ENCODE assay signal across 10 cellular contexts in genomic region chr19:409515-410242, GRCh38. TPM values are rescaled to one million over a fixed set of nuclear protein-coding genes. Genes with fewer than 3 reads are reported as not detected.
DNase-seq lines count a peak whose midpoint lies in the region; ATAC-seq lines count a peak whose summit lies in the region.
"Had no signal": no experiment of that assay in that cellular context is flagged by ENCODE, and none has a peak within 500 bp of the region (broad histone marks: within the 10 kb centered on the region; RNA-seq: fewer than 3 reads in every experiment).

No MANE protein-coding gene starts in this region.

- H3K27ac ChIP-seq in iPS-18a (ENCODE audit: low read length) (no peak overlapping the region), stomach smooth muscle (ENCODE audit: low read length) (no peak overlapping the region)
- H3K27ac ChIP-seq: C4-2B, HL-60 had no signal

- H3K9ac ChIP-seq in iPS-18a (ENCODE audit: low read length): no peak overlapping the region
- no peak overlapping the region for H3K9ac ChIP-seq in stomach smooth muscle (ENCODE audit: low read length in 2 of 2)

- H3K4me1 ChIP-seq in iPS-18a (ENCODE audit: control insufficient read depth, low read depth, low read length) (peaks cover 12% of the 10 kb centered on the region), stomach smooth muscle (ENCODE audit: control insufficient read depth, insufficient read depth, low read length) (peaks cover 12% of the 10 kb centered on the region)

- peak overlapping the region; percentile 32 for H3K4me3 Mint-ChIP-seq in activated CD4-positive, alpha-beta memory T cell treated with anti-CD3 and anti-CD28 coated beads, Interleukin-2, amount 10 ng/mL, durations not matched to agents 7 days and 5 days
- no peak overlapping the region for H3K4me3 Mint-ChIP-seq in activated CD8-positive, alpha-beta memory T cell treated with anti-CD3 and anti-CD28 coated beads, Interleukin-2, amount 10 ng/mL, durations not matched to agents 7 days and 5 days

- no peak overlapping the region for H3K27ac Mint-ChIP-seq in activated CD4-positive, alpha-beta memory T cell treated with anti-CD3 and anti-CD28 coated beads, Interleukin-2, amount 10 ng/mL, durations not matched to agents 7 days and 5 days
- H3K27ac Mint-ChIP-seq in activated CD8-positive, alpha-beta memory T cell treated with anti-CD3 and anti-CD28 coated beads, Interleukin-2, amount 10 ng/mL, durations not matched to agents 7 days and 5 days: no peak overlapping the region

- H3K36me3 Mint-ChIP-seq in activated CD4-positive, alpha-beta memory T cell treated with anti-CD3 and anti-CD28 coated beads, Interleukin-2, amount 10 ng/mL, durations not matched to agents 7 days and 5 days (ENCODE audit: low read depth): no peaks in the 10 kb centered on the region
- no peaks in the 10 kb centered on the region for H3K36me3 Mint-ChIP-seq in activated CD8-positive, alpha-beta memory T cell treated with anti-CD3 and anti-CD28 coated beads, Interleukin-2, amount 10 ng/mL, durations not matched to agents 7 days and 5 days

- CTCF ChIA-PET in activated CD4-positive, alpha-beta memory T cell treated with anti-CD3 and anti-CD28 coated beads, Interleukin-2, amount 10 ng/mL, durations not matched to agents 7 days and 5 days (lab: Charles Lee): no interaction called here
- CTCF ChIA-PET in activated CD8-positive, alpha-beta memory T cell treated with anti-CD3 and anti-CD28 coated beads, Interleukin-2, amount 10 ng/mL, durations not matched to agents 7 days and 5 days (lab: Charles Lee): no interaction called here

- no peak for ATAC-seq in activated CD8-positive, alpha-beta memory T cell treated with anti-CD3 and anti-CD28 coated beads, Interleukin-2, amount 10 ng/mL, durations not matched to agents 7 days and 5 days

- DNase-seq in NCI-H82 (lab: John Stamatoyannopoulos, UW): peak; percentile 24
- DNase-seq in NCI-H82 treated with DMSO at 0.1 percent for 48 hours (lab: John Stamatoyannopoulos, UW; ENCODE audit: unreplicated experiment): no peak
- DNase-seq in activated CD4-positive, alpha-beta memory T cell treated with anti-CD3 and anti-CD28 coated beads, Interleukin-2, amount 10 ng/mL, durations not matched to agents 7 days and 5 days: no peak
- DNase-seq in HuH-7.5 (ENCODE audit: low spot score): no peak
- DNase-seq in activated CD8-positive, alpha-beta memory T cell treated with anti-CD3 and anti-CD28 coated beads, Interleukin-2, amount 10 ng/mL, durations not matched to agents 7 days and 5 days: no peak
- DNase-seq in Ammon's horn (ENCODE audit: low spot score): no peak

- H3K36me3 ChIP-seq in iPS-18a (ENCODE audit: control insufficient read depth, low read depth, low read length): no peaks in the 10 kb centered on the region
- no peaks in the 10 kb centered on the region for H3K36me3 ChIP-seq in stomach smooth muscle (ENCODE audit: control insufficient read depth in 2 of 2, insufficient read depth in 2 of 2, low read length in 2 of 2)

- peaks cover 7% of the 10 kb centered on the region for H3K27me3 Mint-ChIP-seq in activated CD4-positive, alpha-beta memory T cell treated with anti-CD3 and anti-CD28 coated beads, Interleukin-2, amount 10 ng/mL, durations not matched to agents 7 days and 5 days
- peaks cover 13% of the 10 kb centered on the region for H3K27me3 Mint-ChIP-seq in activated CD8-positive, alpha-beta memory T cell treated with anti-CD3 and anti-CD28 coated beads, Interleukin-2, amount 10 ng/mL, durations not matched to agents 7 days and 5 days

- H3K9me3 ChIP-seq in iPS-18a (ENCODE audit: control insufficient read depth, low read depth, low read length) (no peaks in the 10 kb centered on the region), stomach smooth muscle (ENCODE audit: control insufficient read depth in 2 of 2, low read length in 2 of 2) (no peaks in the 10 kb centered on the region)

- peaks cover 6% of the 10 kb centered on the region for H3K4me1 Mint-ChIP-seq in activated CD4-positive, alpha-beta memory T cell treated with anti-CD3 and anti-CD28 coated beads, Interleukin-2, amount 10 ng/mL, durations not matched to agents 7 days and 5 days
- peaks cover 3% of the 10 kb centered on the region for H3K4me1 Mint-ChIP-seq in activated CD8-positive, alpha-beta memory T cell treated with anti-CD3 and anti-CD28 coated beads, Interleukin-2, amount 10 ng/mL, durations not matched to agents 7 days and 5 days

- H3K4me3 ChIP-seq in iPS-18a (ENCODE audit: low read length) (peak overlapping the region; percentile 53), stomach smooth muscle (ENCODE audit: low read length in 2 of 2) (peak overlapping the region; percentile 40 to 60)

- POLR2A ChIA-PET in activated CD4-positive, alpha-beta memory T cell treated with anti-CD3 and anti-CD28 coated beads, Interleukin-2, amount 10 ng/mL, durations not matched to agents 7 days and 5 days (lab: Charles Lee): interaction anchor here (0.8 kb wide), 1 partner anchor 39 kb away, joined by 3 read pairs; no protein-coding TSS in a partner anchor

- H3K27me3 ChIP-seq in iPS-18a (ENCODE audit: control insufficient read depth, insufficient read depth, low read length) (peaks cover 14% of the 10 kb centered on the region), stomach smooth muscle (ENCODE audit: control insufficient read depth in 1 of 2, insufficient read depth in 2 of 2, low read length in 2 of 2) (peaks cover 32 to 44% of the 10 kb centered on the region in 2 donors)

- H3K9me3 Mint-ChIP-seq in activated CD4-positive, alpha-beta memory T cell treated with anti-CD3 and anti-CD28 coated beads, Interleukin-2, amount 10 ng/mL, durations not matched to agents 7 days and 5 days: no peaks in the 10 kb centered on the region
- H3K9me3 Mint-ChIP-seq in activated CD8-positive, alpha-beta memory T cell treated with anti-CD3 and anti-CD28 coated beads, Interleukin-2, amount 10 ng/mL, durations not matched to agents 7 days and 5 days (ENCODE audit: low read depth): no peaks in the 10 kb centered on the region

RNA-seq across cellular contexts. Expression of gene C2CD4C, which starts 0.7 kb away (rescaled TPM):
- under 1 TPM in 1 of 2 experiments, not detected in 1; 0.08 TPM for total RNA-seq in activated CD4-positive, alpha-beta memory T cell treated with anti-CD3 and anti-CD28 coated beads, Interleukin-2, amount 10 ng/mL, durations not matched to agents 7 days and 5 days
- not detected for total RNA-seq in activated CD8-positive, alpha-beta memory T cell treated with anti-CD3 and anti-CD28 coated beads, Interleukin-2, amount 10 ng/mL, durations not matched to agents 7 days and 5 days

RNA-seq across cellular contexts. Expression of gene SHC2, which starts 51.2 kb away (rescaled TPM):
- total RNA-seq in activated CD4-positive, alpha-beta memory T cell treated with anti-CD3 and anti-CD28 coated beads, Interleukin-2, amount 10 ng/mL, durations not matched to agents 7 days and 5 days: not detected
- total RNA-seq in activated CD8-positive, alpha-beta memory T cell treated with anti-CD3 and anti-CD28 coated beads, Interleukin-2, amount 10 ng/mL, durations not matched to agents 7 days and 5 days: not detected
